Comparison of ENCODE assay signal across 8 cellular contexts in the genomic region with DNA sequence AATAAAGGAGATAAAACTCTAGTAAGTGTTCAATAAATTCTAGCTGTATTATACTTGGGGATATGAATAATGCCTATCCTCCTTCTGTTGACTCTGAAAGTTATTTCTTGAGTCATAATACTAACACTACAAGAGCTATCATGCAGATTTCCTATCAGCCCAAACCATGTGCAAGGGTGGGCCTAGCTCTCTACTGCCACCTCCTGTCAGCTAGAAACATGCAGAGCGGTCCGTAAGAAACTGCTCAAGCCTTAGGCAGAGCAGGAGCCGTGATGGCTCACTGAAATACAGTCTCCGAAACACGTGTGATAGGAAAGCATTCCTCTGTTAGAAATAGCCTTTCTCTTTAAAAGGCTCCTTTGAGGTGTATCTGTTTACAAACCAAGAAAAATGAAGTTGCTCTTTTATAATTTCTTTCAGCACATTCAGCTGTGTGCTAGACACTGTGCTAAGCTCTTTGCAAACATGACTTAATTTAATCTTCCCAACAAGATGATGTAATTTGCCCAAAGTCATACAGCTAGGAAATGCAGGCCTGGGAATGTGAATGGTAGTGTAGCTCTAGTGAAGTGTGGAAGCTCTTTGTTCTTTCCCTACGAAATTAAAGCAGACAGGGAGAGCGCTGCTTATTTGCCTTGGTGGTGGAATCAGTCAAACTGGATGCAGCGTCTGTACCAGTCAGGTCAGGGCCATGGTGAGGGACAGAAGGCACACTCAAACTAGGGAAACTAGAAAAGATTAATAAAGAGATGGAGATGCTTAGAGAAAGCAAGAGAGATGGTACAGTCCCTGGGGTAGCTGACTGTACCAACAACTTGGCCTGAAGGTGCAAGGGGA. TPM values are rescaled to one million over a fixed set of nuclear protein-coding genes. Genes with fewer than 3 reads are reported as not detected.
DNase-seq lines count a peak whose midpoint lies in the region; ATAC-seq, FAIRE-seq and TF ChIP-seq lines count a peak whose summit lies in the region.

No MANE protein-coding gene starts in this region.

- no peaks in the 10 kb centered on the region for H3K4me1 ChIP-seq in lung (ENCODE audit: control insufficient read depth in 2 of 2, insufficient read depth in 2 of 2, low read length in 2 of 2)

- peak; percentile 77 for ATAC-seq in HG03097 (IDR thresholded peaks at IDR 0.05; ENCODE audit: low FRiP score, unreplicated experiment)
- peak; percentile 98 for ATAC-seq in lung (ENCODE audit: insufficient read depth, low FRiP score)

- H3K27me3 ChIP-seq in lung (ENCODE audit: control insufficient read depth, insufficient read depth), result no peaks in the 10 kb centered on the region

- CTCF ChIA-PET in AG04449 (lab: Yijun Ruan, JAX), result interaction anchor here (0.6 to 13.7 kb wide), 71 partner anchors 10 to 601 kb away, joined by 3 to 482 read pairs (median 4); partner anchors contain the start of genes MINAR1 and MTHFS

- H3K36me3 ChIP-seq in lung (ENCODE audit: control insufficient read depth in 2 of 2, insufficient read depth in 2 of 2, low read length in 2 of 2), result peaks cover 0 to 4% of the 10 kb centered on the region in 2 donors

- no peaks in the 10 kb centered on the region for H3K9me3 ChIP-seq in lung (ENCODE audit: control insufficient read depth in 2 of 2, insufficient read depth in 1 of 2, low read length in 1 of 2)

- WGBS in lung, 2 donors, result 48 to 51% methylated on average over 8 of the region's 8 CpGs

- DNase-seq in AG04449 (ENCODE audit: low read depth, low spot score), result peak; percentile 60
- peak; percentile 39 for DNase-seq in GM18507 (ENCODE audit: extremely low spot score, insufficient read length, low read depth)
- peak; percentile 37 for DNase-seq in NCI-H446 treated with DMSO at 0.1 percent for 48 hours (lab: John Stamatoyannopoulos, UW)
- DNase-seq in activated CD4-positive, alpha-beta T cell treated with anti-CD3 and anti-CD28 coated beads for 48 hours, result peak; percentile 80
- peak; percentile 89 for DNase-seq in dedifferentiated amniotic fluid mesenchymal stem cell (ENCODE audit: extremely low spot score)
- peak; percentile 64 for DNase-seq in lung (ENCODE audit: low spot score)
- DNase-seq in stimulated activated CD8-positive, alpha-beta memory T cell treated with anti-CD3 and anti-CD28 coated beads, Interleukin-15, amount 100 ng/mL, for 1 hour (ENCODE audit: low read depth), result peak; percentile 35

- POLR2A ChIA-PET in AG04449 (lab: Yijun Ruan, JAX), result interaction anchor here (0.9 kb wide), 1 partner anchor 514 kb away, joined by 3 read pairs; no protein-coding TSS in a partner anchor

- FAIRE-seq in GM18507 (lab: Jason Lieb, UNC), result peak; percentile 94

- H3K4me3 ChIP-seq in AG04449 (ENCODE audit: low read depth, low read length) (no peak overlapping the region), lung (no peak overlapping the region)

- H3K27ac ChIP-seq in lung (ENCODE audit: low read depth in 1 of 2, low read length in 1 of 2), result no peak overlapping the region

- TF ChIP-seq CTCF in AG04449 (IDR thresholded peaks at IDR 0.05; ENCODE audit: insufficient read depth, low read length, missing control alignments) (peak; percentile 96), lung (IDR thresholded peaks at IDR 0.05; ENCODE audit: control extremely low read depth, extremely low read depth) (peak; percentile 85)

RNA-seq across cellular contexts. Expression of gene MTHFS, which starts 43.1 kb away (rescaled TPM):
- total RNA-seq in lung, result 10 to 100 TPM; 26.2 to 57.4 TPM
- 100 to 1,000 TPM; 116 to 156 TPM for polyA plus RNA-seq in lung

Comparison
In these comparisons a context has a peak if more than half of its experiments do, and no peak if none do; other contexts are left out.
1. DNase-seq: peak in every context shown above with its lines; median percentile 89 in dedifferentiated amniotic fluid mesenchymal stem cell; 80 in activated CD4-positive, alpha-beta T cell treated with anti-CD3 and anti-CD28 coated beads for 48 hours; 64 in lung; 60 in AG04449; 39 in GM18507; 37 in NCI-H446 treated with DMSO at 0.1 percent for 48 hours; 35 in stimulated activated CD8-positive, alpha-beta memory T cell treated with anti-CD3 and anti-CD28 coated beads, Interleukin-15, amount 100 ng/mL, for 1 hour.